ENCODE assay signal across 8 cellular contexts in the genomic region with DNA sequence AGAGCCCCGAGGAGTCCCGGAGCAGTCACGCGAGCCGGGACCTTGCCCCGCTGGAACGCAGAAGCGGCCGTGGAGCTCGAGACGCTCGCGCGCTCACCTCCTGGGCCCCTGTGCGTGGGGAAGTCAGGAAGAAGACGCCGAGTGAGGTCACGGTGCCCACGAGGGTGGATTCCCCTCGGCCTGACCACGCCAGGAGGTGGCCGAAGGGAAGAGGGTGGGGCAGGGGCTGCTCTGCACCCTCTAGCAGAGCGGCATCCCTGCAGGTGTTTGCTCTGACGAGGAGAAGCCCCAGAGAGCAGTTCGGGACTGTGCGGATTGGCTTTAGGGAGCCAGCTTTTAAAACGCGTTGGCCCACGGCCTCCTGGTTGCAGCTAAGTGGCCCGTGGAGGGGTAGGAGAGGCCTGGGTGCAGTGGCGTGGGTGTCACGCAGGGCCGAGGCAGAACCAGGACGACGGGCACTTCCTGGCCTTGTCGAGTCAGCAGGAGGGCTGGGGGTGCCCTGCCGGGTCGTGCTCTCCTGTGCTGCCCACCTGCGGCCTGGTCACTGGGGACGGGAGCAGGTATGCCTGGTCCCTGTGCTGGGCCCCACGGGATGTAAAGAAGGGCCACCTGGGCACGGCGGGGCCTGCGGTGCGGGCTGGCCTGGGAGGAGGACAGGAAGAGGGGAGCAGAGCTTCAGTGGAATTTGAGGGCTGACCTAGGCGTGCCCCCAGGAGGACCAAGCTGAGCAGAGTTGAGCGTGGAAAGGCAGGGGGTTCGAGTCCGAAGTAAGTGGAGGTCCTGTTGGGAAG. TPM values are rescaled to one million over a fixed set of nuclear protein-coding genes. Genes with fewer than 3 reads are reported as not detected.
DNase-seq lines count a peak whose midpoint lies in the region; TF ChIP-seq lines count a peak whose summit lies in the region.

No MANE protein-coding gene starts in this region.

- H3K27ac Mint-ChIP-seq in activated naive CD4-positive, alpha-beta T cell treated with anti-CD3 and anti-CD28 coated beads for 36 hours, result peak overlapping the region; percentile 61
- H3K27ac Mint-ChIP-seq in endothelial cell (ENCODE audit: unreplicated experiment), result no peak overlapping the region
- peak overlapping the region in 1 of 3 experiments; percentile 31 for H3K27ac Mint-ChIP-seq in nephron

- H3K4me1 Mint-ChIP-seq in activated naive CD4-positive, alpha-beta T cell treated with anti-CD3 and anti-CD28 coated beads for 36 hours (ENCODE audit: low read depth), result peaks cover 23% of the 10 kb centered on the region
- peaks cover 23% of the 10 kb centered on the region for H3K4me1 Mint-ChIP-seq in endothelial cell (ENCODE audit: unreplicated experiment)
- H3K4me1 Mint-ChIP-seq in nephron, result peaks cover 7% of the 10 kb centered on the region

- peaks cover 2% of the 10 kb centered on the region for H3K27me3 Mint-ChIP-seq in activated naive CD4-positive, alpha-beta T cell treated with anti-CD3 and anti-CD28 coated beads for 36 hours (ENCODE audit: low read depth)
- H3K27me3 Mint-ChIP-seq in endothelial cell (ENCODE audit: unreplicated experiment), result peaks cover 26% of the 10 kb centered on the region
- H3K27me3 Mint-ChIP-seq in nephron (ENCODE audit: low read depth), result peaks cover 13% of the 10 kb centered on the region

- H3K36me3 Mint-ChIP-seq in activated naive CD4-positive, alpha-beta T cell treated with anti-CD3 and anti-CD28 coated beads for 36 hours (ENCODE audit: low read depth), result peaks cover 14% of the 10 kb centered on the region
- H3K36me3 Mint-ChIP-seq in endothelial cell (ENCODE audit: low read depth, unreplicated experiment), result peaks cover 2% of the 10 kb centered on the region
- no peaks in the 10 kb centered on the region for H3K36me3 Mint-ChIP-seq in nephron (ENCODE audit: low read depth)

- TF ChIP-seq CTCF in endothelial cell (IDR thresholded peaks at IDR 0.05; ENCODE audit: unreplicated experiment), result no peak
- TF ChIP-seq CTCF in nephron (IDR thresholded peaks at IDR 0.05; ENCODE audit: unreplicated experiment in 3 of 3), result no peak
- TF ChIP-seq CTCF in GM20000 (IDR thresholded peaks at IDR 0.05; ENCODE audit: extremely low read depth, missing control alignments), result no peak

- H3K4me3 Mint-ChIP-seq in activated naive CD4-positive, alpha-beta T cell treated with anti-CD3 and anti-CD28 coated beads for 36 hours, result peak overlapping the region; percentile 84
- H3K4me3 Mint-ChIP-seq in endothelial cell (ENCODE audit: unreplicated experiment), result peak overlapping the region; percentile 83
- peak overlapping the region; percentile 79 to 83 (median 82) for H3K4me3 Mint-ChIP-seq in nephron

- H3K9me3 Mint-ChIP-seq in activated naive CD4-positive, alpha-beta T cell treated with anti-CD3 and anti-CD28 coated beads for 36 hours, result no peaks in the 10 kb centered on the region
- H3K9me3 Mint-ChIP-seq in endothelial cell (ENCODE audit: unreplicated experiment) (no peaks in the 10 kb centered on the region), nephron (no peaks in the 10 kb centered on the region)

- intact Hi-C loops in activated naive CD4-positive, alpha-beta T cell treated with anti-CD3 and anti-CD28 coated beads for 36 hours (cut with micrococcal nuclease), result loop anchor here (1.0 to 5.0 kb wide), 2 partner anchors 8 to 57 kb away; a partner anchor contains a TSS

- DNase-seq in activated naive CD4-positive, alpha-beta T cell treated with anti-CD3 and anti-CD28 coated beads for 36 hours, result peak; percentile 22
- DNase-seq in activated naive CD4-positive, alpha-beta T cell treated with anti-CD3 and anti-CD28 coated beads, Interleukin-2, amount 50 U/mL, for 16 hours, result no peak
- DNase-seq in RPMI8226 (peak; percentile 56), endothelial cell (ENCODE audit: low spot score) (no peak), GM20000 (ENCODE audit: low spot score) (no peak), RKO (ENCODE audit: low spot score) (no peak)
- no peak for DNase-seq in effector CD4-positive, alpha-beta T cell

- CTCF ChIA-PET in activated naive CD4-positive, alpha-beta T cell treated with anti-CD3 and anti-CD28 coated beads for 36 hours (lab: Charles Lee), result interaction anchor here (0.7 to 1.8 kb wide), 3 partner anchors 9 to 363 kb away, joined by 3 to 7 read pairs (median 4); no protein-coding TSS in a partner anchor

RNA-seq across cellular contexts. Expression of a gene that starts 1.0 kb away (rescaled TPM):
- 100 to 1,000 TPM; 125 to 133 TPM for total RNA-seq in activated naive CD4-positive, alpha-beta T cell treated with anti-CD3 and anti-CD28 coated beads for 36 hours
- 72.0 TPM for total RNA-seq in endothelial cell (ENCODE audit: unreplicated experiment)

RNA-seq across cellular contexts. Expression of a gene that starts 56.2 kb away (rescaled TPM):
- total RNA-seq in activated naive CD4-positive, alpha-beta T cell treated with anti-CD3 and anti-CD28 coated beads for 36 hours, result 10 to 100 TPM; 22.8 to 23.0 TPM
- 66.5 TPM for total RNA-seq in endothelial cell (ENCODE audit: unreplicated experiment)

Comparison
In these comparisons a context has a peak if more than half of its experiments do, and no peak if none do; other contexts are left out.
1. DNase-seq: peak in activated naive CD4-positive, alpha-beta T cell treated with anti-CD3 and anti-CD28 coated beads for 36 hours (single experiment) and RPMI8226 (single experiment); none in activated naive CD4-positive, alpha-beta T cell treated with anti-CD3 and anti-CD28 coated beads, Interleukin-2, amount 50 U/mL, for 16 hours (single experiment), endothelial cell (single experiment), GM20000 (single experiment), RKO (single experiment) and effector CD4-positive, alpha-beta T cell (single experiment).
2. Peak in every context shown above with its lines, with median percentiles within 50 percentile points of each other: H3K4me3 Mint-ChIP-seq.